ENCODE assay signal across 25 cellular contexts in genomic region chr10:35391153-35391953, GRCh38. TPM values are rescaled to one million over a fixed set of nuclear protein-coding genes. Genes with fewer than 3 reads are reported as not detected.
DNase-seq lines count a peak whose midpoint lies in the region; ATAC-seq and TF ChIP-seq lines count a peak whose summit lies in the region.
"Had no signal": no experiment of that assay in that cellular context is flagged by ENCODE, and none has a peak within 500 bp of the region (broad histone marks: within the 10 kb centered on the region; RNA-seq: fewer than 3 reads in every experiment).

No MANE protein-coding gene starts in this region.

- H3K27ac Mint-ChIP-seq in activated T-helper 17 cell treated with anti-CD3 and anti-CD28 coated beads, Interleukin-2, amount 50 U/mL, for 72 hours = peak overlapping the region; percentile 65
- no peak overlapping the region for H3K27ac Mint-ChIP-seq in activated naive CD4-positive, alpha-beta T cell treated with anti-CD3 and anti-CD28 coated beads for 36 hours
- no peak overlapping the region for H3K27ac Mint-ChIP-seq in activated T-helper 1 cell treated with anti-CD3 and anti-CD28 coated beads, Interleukin-12 subunit alpha, Interleukin-12 subunit beta, Interleukin-2, Interleukin-4 antibody, amounts not matched to agents 30 ng/mL and 10 ng/mL and 1 ng/mL, durations not matched to agents 14 hours and 24 hours and 36 hours
- H3K27ac Mint-ChIP-seq: activated T-cell treated with anti-CD3 and anti-CD28 coated beads, Interleukin-2, amount 50 U/mL, for 24 hours; stimulated activated naive B cell treated with anti-CD40 and anti-IgM and Interleukin-4, amounts not matched to agents 10 μg/mL and 1 μg/mL and 100 μg/mL, for 72 hours; WTC11 had no signal

- H3K4me3 ChIP-seq in BLaER1 (peak overlapping the region; percentile 18; the same call in 1 of the 2 replicates), HEK293 (ENCODE audit: low read depth, low read length) (no peak overlapping the region), hepatocyte (no peak overlapping the region)
- H3K4me3 ChIP-seq: skin epidermis had no signal

- no peak overlapping the region for H3K4me3 Mint-ChIP-seq in activated T-helper 17 cell treated with anti-CD3 and anti-CD28 coated beads, Interleukin-2, amount 50 U/mL, for 72 hours
- H3K4me3 Mint-ChIP-seq in activated naive CD4-positive, alpha-beta T cell treated with anti-CD3 and anti-CD28 coated beads for 36 hours = no peak overlapping the region
- no peak overlapping the region for H3K4me3 Mint-ChIP-seq in activated T-helper 1 cell treated with anti-CD3 and anti-CD28 coated beads, Interleukin-12 subunit alpha, Interleukin-12 subunit beta, Interleukin-2, Interleukin-4 antibody, amounts not matched to agents 30 ng/mL and 10 ng/mL and 1 ng/mL, durations not matched to agents 14 hours and 24 hours and 36 hours
- H3K4me3 Mint-ChIP-seq: activated T-cell treated with anti-CD3 and anti-CD28 coated beads, Interleukin-2, amount 50 U/mL, for 24 hours; stimulated activated naive B cell treated with anti-CD40 and anti-IgM and Interleukin-4, amounts not matched to agents 10 μg/mL and 1 μg/mL and 100 μg/mL, for 72 hours; WTC11 had no signal

- H4K20me1 ChIP-seq in BLaER1 (peaks cover 47% of the 10 kb centered on the region), hepatocyte (ENCODE audit: insufficient read depth, poor library complexity, severe bottlenecking) (peaks cover 45% of the 10 kb centered on the region)

- no peaks in the 10 kb centered on the region for H3K9me2 ChIP-seq in hepatocyte (replicated peaks; ENCODE audit: insufficient read depth)

- 83% methylated on average over 9 of the region's 9 CpGs for WGBS in hepatocyte (ENCODE audit: low lambda C conversion rate, missing lambda C conversion rate)

- H3K9ac ChIP-seq in BLaER1 = no peak overlapping the region
- H3K9ac ChIP-seq: KMS-11, parathyroid adenoma had no signal

- H3K9me3 Mint-ChIP-seq in activated T-helper 17 cell treated with anti-CD3 and anti-CD28 coated beads, Interleukin-2, amount 50 U/mL, for 72 hours = peaks cover 11% of the 10 kb centered on the region
- H3K9me3 Mint-ChIP-seq in activated naive CD4-positive, alpha-beta T cell treated with anti-CD3 and anti-CD28 coated beads for 36 hours = peaks cover 27% of the 10 kb centered on the region
- H3K9me3 Mint-ChIP-seq in activated T-helper 1 cell treated with anti-CD3 and anti-CD28 coated beads, Interleukin-12 subunit alpha, Interleukin-12 subunit beta, Interleukin-2, Interleukin-4 antibody, amounts not matched to agents 30 ng/mL and 10 ng/mL and 1 ng/mL, durations not matched to agents 14 hours and 24 hours and 36 hours = peaks cover 23% of the 10 kb centered on the region

- H3K9me3 ChIP-seq in BLaER1 (peaks cover 47% of the 10 kb centered on the region), HEK293 (ENCODE audit: control insufficient read depth, insufficient read depth, low read depth, low read length) (no peaks in the 10 kb centered on the region), hepatocyte (ENCODE audit: low read depth) (no peaks in the 10 kb centered on the region)

- peaks cover 50% of the 10 kb centered on the region for H3K4me1 Mint-ChIP-seq in activated T-helper 17 cell treated with anti-CD3 and anti-CD28 coated beads, Interleukin-2, amount 50 U/mL, for 72 hours
- H3K4me1 Mint-ChIP-seq in activated naive CD4-positive, alpha-beta T cell treated with anti-CD3 and anti-CD28 coated beads for 36 hours (ENCODE audit: low read depth) = peaks cover 52% of the 10 kb centered on the region
- peaks cover 21% of the 10 kb centered on the region for H3K4me1 Mint-ChIP-seq in activated T-helper 1 cell treated with anti-CD3 and anti-CD28 coated beads, Interleukin-12 subunit alpha, Interleukin-12 subunit beta, Interleukin-2, Interleukin-4 antibody, amounts not matched to agents 30 ng/mL and 10 ng/mL and 1 ng/mL, durations not matched to agents 14 hours and 24 hours and 36 hours (ENCODE audit: low read depth)

- H3K4me1 ChIP-seq in BLaER1 (peaks cover 54% of the 10 kb centered on the region), HEK293 (ENCODE audit: control insufficient read depth, insufficient read depth, low read length) (peaks cover 9% of the 10 kb centered on the region), hepatocyte (ENCODE audit: insufficient read depth) (peaks cover 17% of the 10 kb centered on the region)

- no peaks in the 10 kb centered on the region for H3K36me3 Mint-ChIP-seq in activated T-helper 17 cell treated with anti-CD3 and anti-CD28 coated beads, Interleukin-2, amount 50 U/mL, for 72 hours (ENCODE audit: low read depth)
- H3K36me3 Mint-ChIP-seq in activated naive CD4-positive, alpha-beta T cell treated with anti-CD3 and anti-CD28 coated beads for 36 hours (ENCODE audit: low read depth) = peaks cover 20% of the 10 kb centered on the region
- H3K36me3 Mint-ChIP-seq in activated T-helper 1 cell treated with anti-CD3 and anti-CD28 coated beads, Interleukin-12 subunit alpha, Interleukin-12 subunit beta, Interleukin-2, Interleukin-4 antibody, amounts not matched to agents 30 ng/mL and 10 ng/mL and 1 ng/mL, durations not matched to agents 14 hours and 24 hours and 36 hours (ENCODE audit: low read depth) = peaks cover 7% of the 10 kb centered on the region

- intact Hi-C loops in activated naive CD4-positive, alpha-beta T cell treated with anti-CD3 and anti-CD28 coated beads for 36 hours (cut with micrococcal nuclease) = no loop called here
- intact Hi-C loops in activated T-helper 1 cell treated with anti-CD3 and anti-CD28 coated beads, Interleukin-12 subunit alpha, Interleukin-12 subunit beta, Interleukin-2, Interleukin-4 antibody, amounts not matched to agents 30 ng/mL and 10 ng/mL and 1 ng/mL, durations not matched to agents 14 hours and 24 hours and 36 hours (cut with micrococcal nuclease) = no loop called here

- H3K4me2 ChIP-seq in BLaER1 (peak overlapping the region; percentile 45), hepatocyte (no peak overlapping the region)
- H3K4me2 ChIP-seq: KMS-11 had no signal

- DNase-seq in hepatocyte (ENCODE audit: low spot score) (no peak), NCI-H187 (lab: John Stamatoyannopoulos, UW) (no peak), NOMO-1 (lab: John Stamatoyannopoulos, UW; ENCODE audit: unreplicated experiment in 2 of 2) (no peak)
- no peak for DNase-seq in activated naive CD4-positive, alpha-beta T cell treated with anti-CD3 and anti-CD28 coated beads for 36 hours
- no peak for DNase-seq in activated T-helper 1 cell treated with anti-CD3 and anti-CD28 coated beads, Interleukin-12 subunit alpha, Interleukin-12 subunit beta, Interleukin-2, Interleukin-4 antibody, amounts not matched to agents 30 ng/mL and 10 ng/mL and 1 ng/mL, durations not matched to agents 14 hours and 24 hours and 36 hours (ENCODE audit: low spot score)
- DNase-seq: activated T-cell treated with anti-CD3 and anti-CD28 coated beads, Interleukin-2, amount 50 U/mL, for 24 hours; AML-193; caudate nucleus; dermis blood vessel endothelial cell; H7; mesenchymal stem cell; NCI-H1417 treated with DMSO at 0.1 percent for 48 hours; NCI-H2081; NCI-H526; NK-92 treated with Interleukin-12 subunit alpha and Interleukin-12 subunit beta, amount 100 ng/mL, for 24 hours; SHP77; stimulated activated naive B cell treated with anti-CD40 and anti-IgM and Interleukin-4, amounts not matched to agents 10 μg/mL and 1 μg/mL and 100 μg/mL, for 72 hours; substantia nigra had no signal

- no peak overlapping the region for H3K27ac ChIP-seq in BLaER1
- H3K27ac ChIP-seq in HEK293 (ENCODE audit: extremely low read depth, low read depth, low read length) = no peak overlapping the region
- H3K27ac ChIP-seq in hepatocyte = peak overlapping the region; percentile 41
- H3K27ac ChIP-seq: KMS-11, parathyroid adenoma, skin epidermis had no signal

- H3K36me3 ChIP-seq in BLaER1 (peaks cover 52% of the 10 kb centered on the region), HEK293 (ENCODE audit: control insufficient read depth in 2 of 2, insufficient read depth in 1 of 2, low read length in 2 of 2) (no peaks in the 10 kb centered on the region), hepatocyte (replicated peaks; ENCODE audit: insufficient read depth, low read depth) (no peaks in the 10 kb centered on the region)

- no peaks in the 10 kb centered on the region for H3K27me3 Mint-ChIP-seq in activated T-helper 17 cell treated with anti-CD3 and anti-CD28 coated beads, Interleukin-2, amount 50 U/mL, for 72 hours
- H3K27me3 Mint-ChIP-seq in activated naive CD4-positive, alpha-beta T cell treated with anti-CD3 and anti-CD28 coated beads for 36 hours (ENCODE audit: low read depth) = no peaks in the 10 kb centered on the region
- no peaks in the 10 kb centered on the region for H3K27me3 Mint-ChIP-seq in activated T-helper 1 cell treated with anti-CD3 and anti-CD28 coated beads, Interleukin-12 subunit alpha, Interleukin-12 subunit beta, Interleukin-2, Interleukin-4 antibody, amounts not matched to agents 30 ng/mL and 10 ng/mL and 1 ng/mL, durations not matched to agents 14 hours and 24 hours and 36 hours (ENCODE audit: insufficient read depth)
- H3K27me3 Mint-ChIP-seq: activated T-cell treated with anti-CD3 and anti-CD28 coated beads, Interleukin-2, amount 50 U/mL, for 24 hours; stimulated activated naive B cell treated with anti-CD40 and anti-IgM and Interleukin-4, amounts not matched to agents 10 μg/mL and 1 μg/mL and 100 μg/mL, for 72 hours had no signal

- no peak for ATAC-seq in activated T-helper 17 cell treated with anti-CD3 and anti-CD28 coated beads, Interleukin-2, amount 50 U/mL, for 72 hours (replicated peaks)
- ATAC-seq: stimulated activated naive B cell treated with anti-CD40 and anti-IgM and Interleukin-4, amounts not matched to agents 10 μg/mL and 1 μg/mL and 100 μg/mL, for 72 hours; WTC11 had no signal

- H3K27me3 ChIP-seq in BLaER1 (no peaks in the 10 kb centered on the region), hepatocyte (no peaks in the 10 kb centered on the region)

- peaks cover 100% of the 10 kb centered on the region for H3K79me2 ChIP-seq in hepatocyte

- no peak overlapping the region for H2AFZ ChIP-seq in hepatocyte
- H2AFZ ChIP-seq: parathyroid adenoma had no signal

- CTCF ChIA-PET in HEK293 (lab: Yijun Ruan, JAX) = no interaction called here
- CTCF ChIA-PET in activated naive CD4-positive, alpha-beta T cell treated with anti-CD3 and anti-CD28 coated beads for 36 hours (lab: Charles Lee) = interaction anchor here (1.1 kb wide), 1 partner anchor 170 kb away, joined by 3 read pairs; no protein-coding TSS in a partner anchor

- no peak for TF ChIP-seq CTCF in HEK293 (tag by site-specific recombination; IDR thresholded peaks at IDR 0.05)
- TF ChIP-seq CTCF in hepatocyte (IDR thresholded peaks at IDR 0.05; ENCODE audit: poor library complexity) = no peak

- POLR2A ChIA-PET in HEK293 (lab: Yijun Ruan, JAX) = no interaction called here

TF ChIP-seq in HEK293, 187 proteins besides CTCF, POLR2A, EP300 and RAD21 (continues in another document):
- TF ChIP-seq SETDB1 (IDR thresholded peaks at IDR 0.05; ENCODE audit: insufficient read length, low read length) = peak; percentile 85

RNA-seq across cellular contexts. Expression of gene CCNY, which starts 55.0 kb away (rescaled TPM):
- 10 to 100 TPM; 29.4 to 42.3 TPM for total RNA-seq in activated T-helper 17 cell treated with anti-CD3 and anti-CD28 coated beads, Interleukin-2, amount 50 U/mL, for 72 hours
- total RNA-seq in hepatocyte = 51.1 and 51.5 TPM in 2 replicates
- 51.3 and 55.8 TPM in 2 replicates for polyA plus RNA-seq in hepatocyte
- 10 to 100 TPM; 31.2 to 32.1 TPM for total RNA-seq in activated naive CD4-positive, alpha-beta T cell treated with anti-CD3 and anti-CD28 coated beads for 36 hours
- 56.5 and 71.0 TPM in 2 replicates for total RNA-seq in activated T-helper 1 cell treated with anti-CD3 and anti-CD28 coated beads, Interleukin-12 subunit alpha, Interleukin-12 subunit beta, Interleukin-2, Interleukin-4 antibody, amounts not matched to agents 30 ng/mL and 10 ng/mL and 1 ng/mL, durations not matched to agents 14 hours and 24 hours and 36 hours
